In the genomic region with DNA sequence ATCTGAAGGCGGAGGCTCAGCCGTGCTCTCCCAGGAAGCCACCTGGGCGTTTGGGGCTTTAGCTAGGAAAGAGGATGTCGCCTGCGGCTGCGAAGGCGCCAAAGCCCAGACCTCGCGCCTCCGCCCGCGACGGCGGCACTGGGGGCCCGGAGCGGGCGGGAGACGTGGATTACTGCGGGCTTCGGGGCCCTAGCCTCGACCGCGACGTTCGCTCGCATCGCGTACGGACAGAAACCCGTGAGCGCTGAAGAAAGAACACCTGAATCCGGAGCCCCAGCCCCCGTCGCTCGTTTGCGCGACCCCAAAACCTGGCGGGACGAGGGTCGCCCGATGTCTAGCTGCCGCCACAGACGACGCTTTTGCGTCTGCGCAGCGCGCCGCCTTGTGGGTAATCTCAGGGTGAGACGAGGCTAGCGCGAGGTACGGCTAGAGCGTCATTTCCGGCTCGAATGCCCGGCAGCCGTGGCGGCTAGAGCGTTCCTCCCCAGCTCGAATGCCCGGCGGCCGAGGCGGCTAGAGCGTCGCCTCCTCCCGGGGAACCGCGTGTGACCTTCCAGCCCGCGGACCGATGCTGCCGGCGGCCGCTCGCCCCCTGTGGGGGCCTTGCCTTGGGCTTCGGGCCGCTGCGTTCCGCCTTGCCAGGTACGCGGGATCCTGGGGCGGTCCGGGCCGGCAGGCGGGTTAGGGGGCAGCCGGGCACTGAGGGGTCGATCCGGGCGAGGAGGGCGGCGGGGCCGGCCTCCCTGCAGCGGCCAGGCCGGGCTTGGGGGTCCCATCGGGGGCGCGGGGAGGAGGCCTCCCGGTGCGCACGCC, we compare ENCODE assay signal across 8 cellular contexts. TPM values are rescaled to one million over a fixed set of nuclear protein-coding genes. Genes with fewer than 3 reads are reported as not detected.
DNase-seq lines count a peak whose midpoint lies in the region; ATAC-seq and TF ChIP-seq lines count a peak whose summit lies in the region.

Gene MRPL12, plus strand, starts transcription at position 434 of the 813 bp plus-strand sequence. Its CDS starts 135 bp downstream, at position 569.

- TF ChIP-seq CTCF in ascending aorta (IDR thresholded peaks at IDR 0.05) = peak in 2 of 3 experiments; percentile 20 to 51
- peak in 2 of 3 experiments; percentile 32 to 35 for TF ChIP-seq CTCF in vagina (IDR thresholded peaks at IDR 0.05)

- peaks cover 44% of the 10 kb centered on the region for H3K36me3 Mint-ChIP-seq in T-helper 2 cell treated with Interferon-gamma antibody and Interleukin-4, amounts not matched to agents 5 μg/mL and 100 μg/mL, for 36 hours (ENCODE audit: low read depth)

- H3K9me3 ChIP-seq in ascending aorta (no peaks in the 10 kb centered on the region), vagina (no peaks in the 10 kb centered on the region)

- no peaks in the 10 kb centered on the region for H3K27me3 Mint-ChIP-seq in T-helper 2 cell treated with Interferon-gamma antibody and Interleukin-4, amounts not matched to agents 5 μg/mL and 100 μg/mL, for 36 hours (ENCODE audit: low read depth)

- H3K9ac ChIP-seq in rectal smooth muscle tissue (ENCODE audit: low read length) = peak within 1 kb of the TSS; percentile 82

- intact Hi-C loops in ascending aorta (cut with DNase I) (loop anchor here (1.0 to 5.0 kb wide), 3 partner anchors 20 to 224 kb away; partner anchors contain the start of genes ARL16, MAFG, NPLOC4 and TSPAN10), vagina (cut with DNase I) (no loop called here)

- H3K4me1 Mint-ChIP-seq in T-helper 2 cell treated with Interferon-gamma antibody and Interleukin-4, amounts not matched to agents 5 μg/mL and 100 μg/mL, for 36 hours (ENCODE audit: low read depth) = peaks cover 11% of the 10 kb centered on the region

- H3K27ac Mint-ChIP-seq in T-helper 2 cell treated with Interferon-gamma antibody and Interleukin-4, amounts not matched to agents 5 μg/mL and 100 μg/mL, for 36 hours = peak within 1 kb of the TSS; percentile 96

- DNase-seq in NCI-H187 treated with DMSO at 0.1 percent for 48 hours (lab: John Stamatoyannopoulos, UW) (peak; percentile 61), ascending aorta (ENCODE audit: low spot score in 2 of 2) (peak; percentile 57 to 94), hepatic stellate cell (ENCODE audit: low spot score) (peak; percentile 98), vagina (ENCODE audit: extremely low spot score in 2 of 2) (no peak)
- peak; percentile 90 for DNase-seq in T-helper 2 cell treated with Interferon-gamma antibody and Interleukin-4, amounts not matched to agents 5 μg/mL and 100 μg/mL, for 36 hours (ENCODE audit: low spot score)

- TF ChIP-seq POLR2A in GM15510 (IDR thresholded peaks at IDR 0.05; ENCODE audit: borderline replicate concordance, extremely low read depth, insufficient read length) = peak; percentile 95
- peak in 1 of 2 donors; percentile 66 for TF ChIP-seq POLR2A in vagina (IDR thresholded peaks at IDR 0.05)

- H3K36me3 ChIP-seq in ascending aorta (peaks cover 46 to 48% of the 10 kb centered on the region in 2 donors), rectal smooth muscle tissue (ENCODE audit: control insufficient read depth, insufficient read depth, low read length) (peaks cover 19% of the 10 kb centered on the region), vagina (peaks cover 0 to 41% of the 10 kb centered on the region in 2 donors)

- no peaks in the 10 kb centered on the region for H3K27me3 ChIP-seq in ascending aorta
- no peaks in the 10 kb centered on the region for H3K27me3 ChIP-seq in rectal smooth muscle tissue (ENCODE audit: control insufficient read depth, insufficient read depth, low read length)
- no peaks in the 10 kb centered on the region for H3K27me3 ChIP-seq in vagina

- peak within 1 kb of the TSS; percentile 97 for H3K4me3 Mint-ChIP-seq in T-helper 2 cell treated with Interferon-gamma antibody and Interleukin-4, amounts not matched to agents 5 μg/mL and 100 μg/mL, for 36 hours

- H3K4me1 ChIP-seq in ascending aorta (peaks cover 19 to 20% of the 10 kb centered on the region in 2 donors), rectal smooth muscle tissue (ENCODE audit: control insufficient read depth, insufficient read depth, low read length) (peaks cover 15% of the 10 kb centered on the region), vagina (peaks cover 34% of the 10 kb centered on the region)

- H3K4me3 ChIP-seq in ascending aorta = peak within 1 kb of the TSS; percentile 76 to 83
- H3K4me3 ChIP-seq in rectal smooth muscle tissue (ENCODE audit: low read length) = peak within 1 kb of the TSS; percentile 95
- H3K4me3 ChIP-seq in vagina = peak within 1 kb of the TSS; percentile 80 to 96

- no peaks in the 10 kb centered on the region for H3K9me3 Mint-ChIP-seq in T-helper 2 cell treated with Interferon-gamma antibody and Interleukin-4, amounts not matched to agents 5 μg/mL and 100 μg/mL, for 36 hours

- peak; percentile 75 for ATAC-seq in HG02884 (IDR thresholded peaks at IDR 0.05; ENCODE audit: unreplicated experiment)

- peak within 1 kb of the TSS; percentile 87 to 96 for H3K27ac ChIP-seq in ascending aorta
- peak within 1 kb of the TSS; percentile 91 for H3K27ac ChIP-seq in rectal smooth muscle tissue (ENCODE audit: low read depth, low read length)
- peak within 1 kb of the TSS; percentile 83 for H3K27ac ChIP-seq in vagina

RNA-seq across cellular contexts. Expression of gene MRPL12, which starts in this region (rescaled TPM):
- 21.8 TPM for total RNA-seq in ascending aorta
- 77.3 TPM for total RNA-seq in vagina

Comparison
In these comparisons a context has a peak if more than half of its experiments do, and no peak if none do; other contexts are left out.
1. DNase-seq: peak in NCI-H187 treated with DMSO at 0.1 percent for 48 hours (single experiment), T-helper 2 cell treated with Interferon-gamma antibody and Interleukin-4, amounts not matched to agents 5 μg/mL and 100 μg/mL, for 36 hours (single experiment), ascending aorta (2 of 2) and hepatic stellate cell (single experiment); none in vagina (0 of 2).
2. Peak in every context shown above with its lines, with median percentiles within 50 percentile points of each other: H3K27ac ChIP-seq and H3K4me3 ChIP-seq.